Comparison of ENCODE assay signal across 21 cellular contexts in genomic region chr1:213055767-213056166, GRCh38. TPM values are rescaled to one million over a fixed set of nuclear protein-coding genes. Genes with fewer than 3 reads are reported as not detected.
DNase-seq lines count a peak whose midpoint lies in the region; ATAC-seq and TF ChIP-seq lines count a peak whose summit lies in the region.
"Had no signal": no experiment of that assay in that cellular context is flagged by ENCODE, and none has a peak within 500 bp of the region (broad histone marks: within the 10 kb centered on the region; RNA-seq: fewer than 3 reads in every experiment).

No MANE protein-coding gene starts in this region.

- DNase-seq in DMS53 (lab: John Stamatoyannopoulos, UW) (peak; percentile 55), DMS53 treated with DMSO at 0.1 percent for 48 hours (lab: John Stamatoyannopoulos, UW; ENCODE audit: unreplicated experiment) (no peak), HL-60 (ENCODE audit: low read depth in 1 of 2, low spot score in 1 of 2) (no peak), OCI-M1 (lab: John Stamatoyannopoulos, UW) (peak; percentile 58), erythroblast (lab: John Stamatoyannopoulos, UW) (peak; percentile 8 to 12), posterior cingulate gyrus (no peak), sciatic nerve (ENCODE audit: low spot score) (no peak)
- no peak for DNase-seq in effector CD8-positive, alpha-beta T cell (lab: John Stamatoyannopoulos, UW)
- DNase-seq: DMS153, GM23248, H9, HFFc6, NCI-H1092, NCI-H1417 treated with DMSO at 0.1 percent for 48 hours, NCI-H1694 treated with DMSO at 0.1 percent for 48 hours, NCI-H2081, NCI-H2171, NCI-H510A, NCI-H69 had no signal

- TF ChIP-seq CTCF in HL-60 (IDR thresholded peaks at IDR 0.05; ENCODE audit: insufficient read depth, low read length) = no peak

- H3K27ac ChIP-seq in HL-60 (replicated peaks) = peak overlapping the region; percentile 62
- H3K27ac ChIP-seq: 22Rv1, GM23248 had no signal

- ATAC-seq in sciatic nerve = no peak
- ATAC-seq: SK-N-SH treated with all-trans-retinoic acid at 6 μM for 48 hours had no signal

- H3K27me3 ChIP-seq in HL-60 (ENCODE audit: insufficient read depth, poor library complexity, severe bottlenecking) = no peaks in the 10 kb centered on the region

- intact Hi-C loops in posterior cingulate gyrus (cut with DNase I) (no loop called here), sciatic nerve (cut with DNase I) (no loop called here)

- TF ChIP-seq POLR2A in erythroblast (IDR thresholded peaks at IDR 0.05; ENCODE audit: low read length) = no peak

- H3K4me3 ChIP-seq in HL-60 (replicated peaks; ENCODE audit: insufficient read depth, low read length) = no peak overlapping the region
- H3K4me3 ChIP-seq: GM23248 had no signal

RNA-seq across cellular contexts. Expression of gene RPS6KC1, which starts 4.7 kb away (rescaled TPM):
- 27.4 TPM for total RNA-seq in sciatic nerve

RNA-seq across cellular contexts. Expression of gene ANGEL2, which starts 40.1 kb away (rescaled TPM):
- total RNA-seq in sciatic nerve = 45.9 TPM

Comparison
In these comparisons a context has a peak if more than half of its experiments do, and no peak if none do; other contexts are left out.
1. DNase-seq: peak in DMS53 (single experiment), OCI-M1 (single experiment) and erythroblast (2 of 2); none in DMS53 treated with DMSO at 0.1 percent for 48 hours (single experiment), HL-60 (0 of 2), posterior cingulate gyrus (0 of 10), effector CD8-positive, alpha-beta T cell (single experiment) and sciatic nerve (single experiment).